ENCODE assay signal across 12 cellular contexts in the genomic region with DNA sequence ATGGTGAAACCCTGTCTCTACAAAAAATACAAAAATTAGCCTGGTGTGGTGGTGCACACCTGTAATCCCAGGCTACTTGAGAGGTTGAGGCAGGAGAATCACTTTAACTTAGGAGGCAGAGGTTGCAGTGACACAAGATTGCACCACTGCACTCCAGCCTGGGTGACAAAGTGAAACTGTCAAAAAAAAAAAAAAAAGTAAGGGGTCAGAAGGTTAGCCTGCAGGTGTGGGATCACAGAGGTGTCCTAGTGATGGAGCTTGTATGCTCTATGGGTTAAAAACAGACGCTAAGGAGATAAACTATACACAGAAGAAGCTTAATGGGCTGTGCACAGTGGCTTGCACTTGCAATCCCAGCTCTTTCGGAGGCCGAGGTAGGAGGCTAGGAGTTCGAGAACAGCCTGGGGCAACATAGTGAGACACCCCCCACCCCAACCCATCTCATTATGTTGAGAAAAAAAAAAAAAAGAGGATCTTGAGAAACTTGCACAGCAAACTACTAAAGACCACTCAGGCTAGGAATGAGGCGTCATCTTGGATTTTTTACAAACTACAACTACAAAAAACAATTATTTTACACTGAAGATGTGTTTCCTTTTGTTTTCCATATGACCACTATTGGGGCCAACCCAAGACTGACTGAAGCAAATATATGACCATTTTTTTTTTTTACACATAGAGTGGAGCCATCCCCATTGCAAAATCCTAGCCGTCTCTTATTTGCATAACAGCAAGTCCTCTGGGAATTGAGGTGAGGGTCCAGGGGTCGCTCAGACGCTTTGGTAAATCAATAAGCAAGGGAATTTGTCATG. TPM values are rescaled to one million over a fixed set of nuclear protein-coding genes. Genes with fewer than 3 reads are reported as not detected.
DNase-seq lines count a peak whose midpoint lies in the region; ATAC-seq and TF ChIP-seq lines count a peak whose summit lies in the region.
"Had no signal": no experiment of that assay in that cellular context is flagged by ENCODE, and none has a peak within 500 bp of the region (broad histone marks: within the 10 kb centered on the region; RNA-seq: fewer than 3 reads in every experiment).

No MANE protein-coding gene starts in this region.

- no peak for ATAC-seq in central memory CD8-positive, alpha-beta T cell (replicated peaks; ENCODE audit: extremely low read depth, poor library complexity, severe bottlenecking)
- ATAC-seq in stimulated activated naive CD8-positive, alpha-beta T cell treated with anti-CD3 and anti-CD28 coated beads, Interleukin-15, Interleukin-2, amounts not matched to agents 100 U/mL and 50 U/mL, for 24 hours = no peak
- ATAC-seq: body of pancreas, Panc1 had no signal

- H3K36me3 Mint-ChIP-seq in central memory CD8-positive, alpha-beta T cell (ENCODE audit: insufficient read depth) = peaks cover 79% of the 10 kb centered on the region
- H3K36me3 Mint-ChIP-seq in mesothelial cell of epicardium = peaks cover 2% of the 10 kb centered on the region

- peak overlapping the region; percentile 95 for H3K4me3 Mint-ChIP-seq in central memory CD8-positive, alpha-beta T cell
- no peak overlapping the region for H3K4me3 Mint-ChIP-seq in mesothelial cell of epicardium

- H3K9me3 Mint-ChIP-seq in central memory CD8-positive, alpha-beta T cell = no peaks in the 10 kb centered on the region
- no peaks in the 10 kb centered on the region for H3K9me3 Mint-ChIP-seq in mesothelial cell of epicardium

- DNase-seq in CD1c-positive myeloid dendritic cell (ENCODE audit: extremely low spot score) = peak; percentile 62
- DNase-seq in HT-29 (ENCODE audit: low spot score) = peak; percentile 90
- DNase-seq in central memory CD8-positive, alpha-beta T cell (ENCODE audit: low spot score in 2 of 2) = no peak
- no peak for DNase-seq in mesothelial cell of epicardium (ENCODE audit: low spot score in 2 of 2, unreplicated experiment in 2 of 2)
- no peak for DNase-seq in activated naive CD4-positive, alpha-beta T cell treated with Interleukin-2 at 50 U/mL for 16 hours
- no peak for DNase-seq in SHP77 treated with DMSO at 0.1 percent for 48 hours (lab: John Stamatoyannopoulos, UW)
- no peak for DNase-seq in stimulated activated naive CD8-positive, alpha-beta T cell treated with anti-CD3 and anti-CD28 coated beads, Interleukin-15, Interleukin-2, amounts not matched to agents 100 U/mL and 50 U/mL, for 24 hours
- DNase-seq in UCSD-AML1 (lab: John Stamatoyannopoulos, UW; ENCODE audit: unreplicated experiment) = no peak
- DNase-seq: body of pancreas, NCI-H1105, NCI-H774 had no signal

- H3K4me1 Mint-ChIP-seq in central memory CD8-positive, alpha-beta T cell = peaks cover 73% of the 10 kb centered on the region
- peaks cover 9% of the 10 kb centered on the region for H3K4me1 Mint-ChIP-seq in mesothelial cell of epicardium

- TF ChIP-seq CTCF in mesothelial cell of epicardium (IDR thresholded peaks at IDR 0.05; ENCODE audit: unreplicated experiment) = no peak

- peak overlapping the region; percentile 99 for H3K27ac Mint-ChIP-seq in central memory CD8-positive, alpha-beta T cell (ENCODE audit: low read depth)
- H3K27ac Mint-ChIP-seq in mesothelial cell of epicardium = peak overlapping the region; percentile 7

- H3K27me3 Mint-ChIP-seq in central memory CD8-positive, alpha-beta T cell = no peaks in the 10 kb centered on the region
- H3K27me3 Mint-ChIP-seq in mesothelial cell of epicardium (ENCODE audit: low read depth) = peaks cover 36% of the 10 kb centered on the region

RNA-seq across cellular contexts. Expression of a gene that starts 7.9 kb away (rescaled TPM):
- 218 and 253 TPM in 2 replicates for total RNA-seq in HT-29 (2014; rRNA removed; shearing (Covaris generic))
- 272 to 287 TPM (median 278 TPM) in 3 replicates for total RNA-seq in mesothelial cell of epicardium

RNA-seq across cellular contexts. Expression of a gene that starts 21.1 kb away (rescaled TPM):
- total RNA-seq in HT-29 (2014; rRNA removed; shearing (Covaris generic)) = 11.4 and 15.4 TPM in 2 replicates
- total RNA-seq in mesothelial cell of epicardium = 15.2 to 18.1 TPM (median 16.7 TPM) in 3 replicates

RNA-seq across cellular contexts. Expression of a gene that starts 22.5 kb away (rescaled TPM):
- 9.8 and 15.3 TPM in 2 replicates for total RNA-seq in HT-29 (2014; rRNA removed; shearing (Covaris generic))
- 0.38 to 0.60 TPM (median 0.59 TPM) in 3 replicates for total RNA-seq in mesothelial cell of epicardium
- total RNA-seq: body of pancreas had no signal

RNA-seq across cellular contexts. Expression of a gene that starts 31.5 kb away (rescaled TPM):
- 443 and 506 TPM in 2 replicates for total RNA-seq in HT-29 (2014; rRNA removed; shearing (Covaris generic))
- total RNA-seq in mesothelial cell of epicardium = 49.3 to 54.8 TPM (median 53.8 TPM) in 3 replicates

RNA-seq across cellular contexts. Expression of a gene that starts 52.0 kb away (rescaled TPM):
- 154 and 159 TPM in 2 replicates for total RNA-seq in HT-29 (2014; rRNA removed; shearing (Covaris generic))
- total RNA-seq in mesothelial cell of epicardium = 92.8 to 100 TPM (median 96.4 TPM) in 3 replicates

Comparison
In these comparisons a context has a peak if more than half of its experiments do, and no peak if none do; other contexts are left out.
1. DNase-seq: peak in CD1c-positive myeloid dendritic cell (single experiment) and HT-29 (single experiment); none in central memory CD8-positive, alpha-beta T cell (0 of 2), mesothelial cell of epicardium (0 of 2), activated naive CD4-positive, alpha-beta T cell treated with Interleukin-2 at 50 U/mL for 16 hours (single experiment), SHP77 treated with DMSO at 0.1 percent for 48 hours (single experiment), stimulated activated naive CD8-positive, alpha-beta T cell treated with anti-CD3 and anti-CD28 coated beads, Interleukin-15, Interleukin-2, amounts not matched to agents 100 U/mL and 50 U/mL, for 24 hours (single experiment) and UCSD-AML1 (single experiment).